In genomic region chr21:34598931-34599400, GRCh38 we compare ENCODE assay signal across 16 cellular contexts. TPM values are rescaled to one million over a fixed set of nuclear protein-coding genes. Genes with fewer than 3 reads are reported as not detected.
DNase-seq lines count a peak whose midpoint lies in the region; FAIRE-seq and TF ChIP-seq lines count a peak whose summit lies in the region.
"Had no signal": no experiment of that assay in that cellular context is flagged by ENCODE, and none has a peak within 500 bp of the region (broad histone marks: within the 10 kb centered on the region; RNA-seq: fewer than 3 reads in every experiment).

No MANE protein-coding gene starts in this region.

- DNase-seq in NCI-H1105 treated with DMSO at 0.1 percent for 48 hours (lab: John Stamatoyannopoulos, UW), result peak; percentile 40
- DNase-seq in NCI-H1105 (lab: John Stamatoyannopoulos, UW), result no peak
- DNase-seq in MG63, result peak; percentile 39
- peak; percentile 15 for DNase-seq in T1000 (lab: John Stamatoyannopoulos, UW)
- DNase-seq in keratinocyte (ENCODE audit: low read depth, low spot score), result no peak
- no peak for DNase-seq in AML-193 (lab: John Stamatoyannopoulos, UW)
- DNase-seq in D341Med (ENCODE audit: low spot score), result no peak
- no peak for DNase-seq in NCI-H2171 (lab: John Stamatoyannopoulos, UW)
- DNase-seq: activated CD4-positive, CD25-positive, alpha-beta regulatory T cell; activated CD8-positive, alpha-beta memory T cell treated with anti-CD3 and anti-CD28 coated beads, Interleukin-2, amount 50 U/mL, for 4 hours; CD8-positive, alpha-beta T cell; KBM-7; spleen had no signal

- no peaks in the 10 kb centered on the region for H3K9me1 ChIP-seq in keratinocyte (ENCODE audit: control insufficient read depth, extremely low read depth, insufficient read depth, low read length)

- H3K4me1 ChIP-seq in keratinocyte (ENCODE audit: control insufficient read depth, extremely low read depth, insufficient read depth, low read length), result peaks cover 16% of the 10 kb centered on the region

- H3K27me3 ChIP-seq in MG63, result no peaks in the 10 kb centered on the region
- no peaks in the 10 kb centered on the region for H3K27me3 ChIP-seq in keratinocyte (ENCODE audit: control insufficient read depth, extremely low read depth, insufficient read depth, low read length)
- H3K27me3 ChIP-seq: spleen, vagina had no signal

- dilution Hi-C loops in keratinocyte (cut with MboI; ENCODE audit: extremely low pct_ligation_motif_present, low sequenced_read_pairs), result no loop called here

- no peaks in the 10 kb centered on the region for H4K20me1 ChIP-seq in keratinocyte (ENCODE audit: control insufficient read depth, extremely low read depth, insufficient read depth, low read length)

- peak overlapping the region; percentile 61 for H3K4me2 ChIP-seq in keratinocyte (ENCODE audit: control insufficient read depth, extremely low read depth, insufficient read depth, low read depth, low read length)

- H3K36me3 ChIP-seq in MG63 (0 out of 2 replicates have a peak, but pooled peaks cover 2% of the 10 kb centered on the region), keratinocyte (ENCODE audit: control insufficient read depth in 2 of 2, extremely low read depth in 1 of 2, insufficient read depth in 2 of 2, low read length in 2 of 2) (no peaks in the 10 kb centered on the region)
- H3K36me3 ChIP-seq: vagina had no signal

- H2AFZ ChIP-seq in keratinocyte (ENCODE audit: control insufficient read depth, low read length), result no peak overlapping the region

- H3K9me3 ChIP-seq in MG63 (no peaks in the 10 kb centered on the region), keratinocyte (ENCODE audit: control insufficient read depth, low read depth, low read length) (no peaks in the 10 kb centered on the region)
- H3K9me3 ChIP-seq: spleen, vagina had no signal

- FAIRE-seq in keratinocyte (lab: Jason Lieb, UNC), result peak; percentile 9
- FAIRE-seq: endometrium, H1 had no signal

- TF ChIP-seq CTCF in keratinocyte (optimal IDR thresholded peaks at IDR 0.05 in 1 of 3, IDR thresholded peaks at IDR 0.05 in 1 of 3, conservative IDR thresholded peaks at IDR 0.05 in 1 of 3; ENCODE audit: extremely low read depth in 1 of 3, insufficient read depth in 2 of 3, low read length in 3 of 3), result no peak

- H3K4me3 ChIP-seq in MG63, result no peak overlapping the region
- H3K4me3 ChIP-seq in keratinocyte (ENCODE audit: control insufficient read depth in 2 of 3, extremely low read depth in 1 of 3, insufficient read depth in 2 of 3, low read depth in 1 of 3, low read length in 3 of 3), result peak overlapping the region in 1 of 3 experiments; percentile 26
- H3K4me3 ChIP-seq: spleen, vagina had no signal

- H3K27ac ChIP-seq in keratinocyte (ENCODE audit: control insufficient read depth, insufficient read depth, low read length), result peak overlapping the region; percentile 58
- H3K27ac ChIP-seq: spleen, vagina had no signal

- no peaks in the 10 kb centered on the region for H3K79me2 ChIP-seq in keratinocyte (ENCODE audit: control insufficient read depth, insufficient read depth, low read length)

- no peak overlapping the region for H3K9ac ChIP-seq in keratinocyte (ENCODE audit: control insufficient read depth, extremely low read depth, insufficient read depth, low read length)

RNA-seq across cellular contexts. Expression of gene RCAN1, which starts 15.9 kb away (rescaled TPM):
- total RNA-seq in MG63 (2014; rRNA removed; shearing (Covaris generic); ENCODE audit: low replicate concordance), result 23.7 and 37.2 TPM in 2 replicates
- polyA plus RNA-seq in keratinocyte, result 14.6 to 22.4 TPM (median 21.3 TPM) in 3 replicates
- polyA plus RNA-seq in keratinocyte (2011; ENCODE audit: low read depth), result 16.3 TPM
- polyA plus RNA-seq in keratinocyte (2011; cell fraction: cytosol; rRNA removed), result 14.4 and 18.3 TPM in 2 replicates
- polyA plus RNA-seq in keratinocyte (2011; cell fraction: nucleus; rRNA removed), result 19.4 and 21.4 TPM in 2 replicates
- 17.4 and 28.5 TPM in 2 replicates for polyA plus RNA-seq in keratinocyte (2012; ENCODE audit: low replicate concordance)
- polyA minus RNA-seq in keratinocyte, result 8.9 to 23.0 TPM (median 16.1 TPM) in 3 replicates
- polyA minus RNA-seq in keratinocyte (2011; cell fraction: cytosol; rRNA and poly(A)+ RNA removed), result 10.0 TPM
- polyA minus RNA-seq in keratinocyte (2011; cell fraction: nucleus; rRNA and poly(A)+ RNA removed), result 13.8 and 21.0 TPM in 2 replicates

Comparison
In these comparisons a context has a peak if more than half of its experiments do, and no peak if none do; other contexts are left out.
1. DNase-seq: peak in NCI-H1105 treated with DMSO at 0.1 percent for 48 hours (single experiment), MG63 (single experiment) and T1000 (single experiment); none in NCI-H1105 (single experiment), keratinocyte (single experiment), AML-193 (0 of 2), D341Med (single experiment) and NCI-H2171 (single experiment).